In the genomic region with DNA sequence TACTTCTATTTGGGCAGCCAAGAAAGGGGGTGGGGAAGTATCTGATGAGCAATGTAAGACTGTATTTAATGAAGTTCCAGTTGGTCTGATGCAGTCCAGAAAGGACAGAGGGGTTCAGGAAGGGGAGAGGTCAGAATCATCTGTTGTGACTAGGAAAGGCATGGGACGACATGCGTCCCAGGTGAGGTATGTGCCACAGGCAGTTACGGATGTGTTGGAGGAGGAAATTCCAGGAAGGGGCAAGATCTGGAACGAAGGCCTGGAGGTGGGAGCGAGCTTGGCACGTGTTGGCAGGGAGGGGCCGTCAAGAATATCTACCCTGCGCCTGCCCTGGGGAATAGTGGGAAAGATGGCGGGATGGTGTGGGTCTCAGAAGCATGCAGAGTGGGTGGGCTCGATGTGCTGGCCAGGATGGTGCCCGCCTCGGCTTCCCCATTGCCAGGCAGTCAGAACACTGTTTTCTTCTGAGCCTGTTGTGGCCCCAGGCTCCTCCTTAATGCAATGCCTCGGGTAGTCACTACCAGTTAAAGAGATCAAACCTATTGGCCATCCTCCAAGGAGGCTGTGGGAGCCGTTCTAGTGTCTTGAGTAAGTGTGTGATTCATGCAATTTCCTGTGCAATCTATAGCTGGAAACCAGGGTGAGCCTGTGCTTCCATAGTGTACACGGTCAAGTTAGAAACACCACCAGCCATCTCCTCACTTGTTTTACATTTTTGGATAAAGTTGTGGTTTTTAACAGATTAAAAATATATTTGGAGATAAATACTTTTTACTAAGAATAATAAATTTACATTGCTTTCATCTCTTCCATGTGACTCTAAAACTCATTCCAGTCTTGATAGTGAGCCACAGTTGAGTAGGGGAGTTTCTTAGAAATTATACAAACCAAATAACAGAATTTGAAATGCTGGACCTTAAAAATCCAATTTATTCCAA, we compare ENCODE assay signal across 8 cellular contexts. TPM values are rescaled to one million over a fixed set of nuclear protein-coding genes. Genes with fewer than 3 reads are reported as not detected.
DNase-seq lines count a peak whose midpoint lies in the region; ATAC-seq and TF ChIP-seq lines count a peak whose summit lies in the region.

No MANE protein-coding gene starts in this region.

- DNase-seq in activated CD4-positive, alpha-beta memory T cell treated with anti-CD3 and anti-CD28 coated beads for 36 hours: peak; percentile 30
- DNase-seq in activated CD4-positive, alpha-beta memory T cell treated with anti-CD3 and anti-CD28 coated beads, Interleukin-2, amount 10 ng/mL, durations not matched to agents 7 days and 5 days: no peak
- DNase-seq in iris pigment epithelial cell (ENCODE audit: low read depth) (peak; percentile 100), transverse colon (peak; percentile 61), NCI-H510A treated with DMSO at 0.1 percent for 48 hours (lab: John Stamatoyannopoulos, UW) (no peak), OCI-M2 (lab: John Stamatoyannopoulos, UW; ENCODE audit: unreplicated experiment) (no peak)

- intact Hi-C loops in activated CD4-positive, alpha-beta memory T cell treated with anti-CD3 and anti-CD28 coated beads for 36 hours (cut with micrococcal nuclease): no loop called here
- intact Hi-C loops in transverse colon (cut with DNase I; ENCODE audit: low total_unique reads): no loop called here

- H3K9me3 ChIP-seq in transverse colon: no peaks in the 10 kb centered on the region

- no peak for TF ChIP-seq CTCF in transverse colon (IDR thresholded peaks at IDR 0.05)

- POLR2A ChIA-PET in activated CD4-positive, alpha-beta memory T cell treated with anti-CD3 and anti-CD28 coated beads for 36 hours (lab: Charles Lee): no interaction called here
- POLR2A ChIA-PET in activated CD4-positive, alpha-beta memory T cell treated with anti-CD3 and anti-CD28 coated beads, Interleukin-2, amount 10 ng/mL, durations not matched to agents 7 days and 5 days (lab: Charles Lee): no interaction called here

- H3K36me3 ChIP-seq in transverse colon: no peaks in the 10 kb centered on the region

- no peak overlapping the region for H3K4me3 ChIP-seq in transverse colon

- 71 to 100% methylated on average over 3 to 15 of the region's 15 CpGs for WGBS in transverse colon (ENCODE audit: low coverage in 1 of 2), 2 donors

- peaks cover 20 to 46% (median 34%) of the 10 kb centered on the region in 4 donors for H3K4me1 ChIP-seq in transverse colon

- CTCF ChIA-PET in activated CD4-positive, alpha-beta memory T cell treated with anti-CD3 and anti-CD28 coated beads for 36 hours (lab: Charles Lee): no interaction called here
- CTCF ChIA-PET in activated CD4-positive, alpha-beta memory T cell treated with anti-CD3 and anti-CD28 coated beads, Interleukin-2, amount 10 ng/mL, durations not matched to agents 7 days and 5 days (lab: Charles Lee): no interaction called here

- in situ Hi-C loops in transverse colon (cut with MboI; ENCODE audit: low pct_ligation_motif_present in 1 of 4, low pct_unique_long_range_greater_than_20kb in 1 of 4, low sequenced_read_pairs in 3 of 4): no loop called here

- H3K27me3 Mint-ChIP-seq in activated CD4-positive, alpha-beta memory T cell treated with anti-CD3 and anti-CD28 coated beads for 36 hours: peaks cover 17% of the 10 kb centered on the region
- H3K27me3 Mint-ChIP-seq in activated CD4-positive, alpha-beta memory T cell treated with anti-CD3 and anti-CD28 coated beads, Interleukin-2, amount 10 ng/mL, durations not matched to agents 7 days and 5 days: peaks cover 15% of the 10 kb centered on the region
- peaks cover 21% of the 10 kb centered on the region for H3K27me3 Mint-ChIP-seq in activated T-helper 17 cell treated with anti-CD3 and anti-CD28 coated beads, Interleukin-2, amount 50 U/mL, for 72 hours

- no peaks in the 10 kb centered on the region for H3K4me1 Mint-ChIP-seq in activated CD4-positive, alpha-beta memory T cell treated with anti-CD3 and anti-CD28 coated beads for 36 hours (ENCODE audit: low read depth)
- H3K4me1 Mint-ChIP-seq in activated CD4-positive, alpha-beta memory T cell treated with anti-CD3 and anti-CD28 coated beads, Interleukin-2, amount 10 ng/mL, durations not matched to agents 7 days and 5 days: no peaks in the 10 kb centered on the region
- H3K4me1 Mint-ChIP-seq in activated T-helper 17 cell treated with anti-CD3 and anti-CD28 coated beads, Interleukin-2, amount 50 U/mL, for 72 hours: no peaks in the 10 kb centered on the region

- no peak overlapping the region for H3K27ac Mint-ChIP-seq in activated CD4-positive, alpha-beta memory T cell treated with anti-CD3 and anti-CD28 coated beads for 36 hours
- H3K27ac Mint-ChIP-seq in activated CD4-positive, alpha-beta memory T cell treated with anti-CD3 and anti-CD28 coated beads, Interleukin-2, amount 10 ng/mL, durations not matched to agents 7 days and 5 days: no peak overlapping the region
- H3K27ac Mint-ChIP-seq in activated T-helper 17 cell treated with anti-CD3 and anti-CD28 coated beads, Interleukin-2, amount 50 U/mL, for 72 hours: no peak overlapping the region

- TF ChIP-seq EP300 in transverse colon (IDR thresholded peaks at IDR 0.05; ENCODE audit: low read depth): no peak

- H3K27me3 ChIP-seq in transverse colon: no peaks in the 10 kb centered on the region

- H3K9me3 Mint-ChIP-seq in activated CD4-positive, alpha-beta memory T cell treated with anti-CD3 and anti-CD28 coated beads for 36 hours: no peaks in the 10 kb centered on the region
- H3K9me3 Mint-ChIP-seq in activated CD4-positive, alpha-beta memory T cell treated with anti-CD3 and anti-CD28 coated beads, Interleukin-2, amount 10 ng/mL, durations not matched to agents 7 days and 5 days: no peaks in the 10 kb centered on the region
- H3K9me3 Mint-ChIP-seq in activated T-helper 17 cell treated with anti-CD3 and anti-CD28 coated beads, Interleukin-2, amount 50 U/mL, for 72 hours: no peaks in the 10 kb centered on the region

- TF ChIP-seq POLR2A in transverse colon (IDR thresholded peaks at IDR 0.05): no peak

- peak overlapping the region; percentile 58 to 84 (median 82) for H3K27ac ChIP-seq in transverse colon

- H3K4me3 Mint-ChIP-seq in activated CD4-positive, alpha-beta memory T cell treated with anti-CD3 and anti-CD28 coated beads for 36 hours: no peak overlapping the region
- no peak overlapping the region for H3K4me3 Mint-ChIP-seq in activated CD4-positive, alpha-beta memory T cell treated with anti-CD3 and anti-CD28 coated beads, Interleukin-2, amount 10 ng/mL, durations not matched to agents 7 days and 5 days
- H3K4me3 Mint-ChIP-seq in activated T-helper 17 cell treated with anti-CD3 and anti-CD28 coated beads, Interleukin-2, amount 50 U/mL, for 72 hours: no peak overlapping the region

- ATAC-seq in activated T-helper 17 cell treated with anti-CD3 and anti-CD28 coated beads, Interleukin-2, amount 50 U/mL, for 72 hours (replicated peaks): peak; percentile 67
- no peak for ATAC-seq in GM19328 (IDR thresholded peaks at IDR 0.05; ENCODE audit: unreplicated experiment)

- H3K36me3 Mint-ChIP-seq in activated CD4-positive, alpha-beta memory T cell treated with anti-CD3 and anti-CD28 coated beads for 36 hours: no peaks in the 10 kb centered on the region
- no peaks in the 10 kb centered on the region for H3K36me3 Mint-ChIP-seq in activated CD4-positive, alpha-beta memory T cell treated with anti-CD3 and anti-CD28 coated beads, Interleukin-2, amount 10 ng/mL, durations not matched to agents 7 days and 5 days (ENCODE audit: low read depth)
- H3K36me3 Mint-ChIP-seq in activated T-helper 17 cell treated with anti-CD3 and anti-CD28 coated beads, Interleukin-2, amount 50 U/mL, for 72 hours (ENCODE audit: low read depth): no peaks in the 10 kb centered on the region

RNA-seq across cellular contexts. Expression of a gene that starts 57.6 kb away (rescaled TPM):
- not detected for total RNA-seq in activated CD4-positive, alpha-beta memory T cell treated with anti-CD3 and anti-CD28 coated beads for 36 hours
- total RNA-seq in activated CD4-positive, alpha-beta memory T cell treated with anti-CD3 and anti-CD28 coated beads, Interleukin-2, amount 10 ng/mL, durations not matched to agents 7 days and 5 days: under 1 TPM in 1 of 2 experiments, not detected in 1; 0.30 TPM
- total RNA-seq in activated T-helper 17 cell treated with anti-CD3 and anti-CD28 coated beads, Interleukin-2, amount 50 U/mL, for 72 hours: not detected
- under 1 TPM in 1 of 4 donors, not detected in 3; 0.27 TPM for total RNA-seq in transverse colon

Comparison
In these comparisons a context has a peak if more than half of its experiments do, and no peak if none do; other contexts are left out.
1. DNase-seq: peak in activated CD4-positive, alpha-beta memory T cell treated with anti-CD3 and anti-CD28 coated beads for 36 hours (single experiment), iris pigment epithelial cell (single experiment) and transverse colon (single experiment); none in activated CD4-positive, alpha-beta memory T cell treated with anti-CD3 and anti-CD28 coated beads, Interleukin-2, amount 10 ng/mL, durations not matched to agents 7 days and 5 days (single experiment), NCI-H510A treated with DMSO at 0.1 percent for 48 hours (single experiment) and OCI-M2 (single experiment).